18 cellular contexts compared by ENCODE assay signal in genomic region chr14:106393742-106394141, GRCh38.
DNase-seq lines count a peak whose midpoint lies in the region; ATAC-seq and TF ChIP-seq lines count a peak whose summit lies in the region.
"Had no signal": no experiment of that assay in that cellular context is flagged by ENCODE, and none has a peak within 500 bp of the region (broad histone marks: within the 10 kb centered on the region; RNA-seq: fewer than 3 reads in every experiment).

No MANE protein-coding gene starts in this region.

- WGBS in endodermal cell (ENCODE audit: insufficient coverage in 1 of 2, insufficient read length in 1 of 2), 2 experiments = 40 to 60% methylated on average over 1 to 2 of the region's 2 CpGs

- peaks cover 9% of the 10 kb centered on the region for H4K20me1 ChIP-seq in Loucy (ENCODE audit: insufficient read depth, low read length, poor library complexity, severe bottlenecking)

- TF ChIP-seq CTCF in natural killer cell (IDR thresholded peaks at IDR 0.05) (no peak), Loucy (conservative IDR thresholded peaks at IDR 0.05; ENCODE audit: low read length) (no peak), endodermal cell (conservative IDR thresholded peaks at IDR 0.05) (no peak)

- intact Hi-C loops in natural killer cell (cut with micrococcal nuclease) = no loop called here

- H3K9me3 Mint-ChIP-seq in natural killer cell treated with Interleukin-12 subunit alpha and Interleukin-12 subunit beta and Interleukin-15 and Interleukin-18, amount 100 ng/mL, for 72 hours = no peaks in the 10 kb centered on the region
- H3K9me3 Mint-ChIP-seq in natural killer cell (no peaks in the 10 kb centered on the region), endodermal cell (peaks cover 90% of the 10 kb centered on the region)
- no peaks in the 10 kb centered on the region for H3K9me3 Mint-ChIP-seq in activated T-helper 17 cell treated with anti-CD3 and anti-CD28 coated beads, Interleukin-2, amount 50 U/mL, for 72 hours
- H3K9me3 Mint-ChIP-seq: CD8-positive, alpha-beta memory T cell had no signal

- H3K9me3 ChIP-seq in Loucy (ENCODE audit: insufficient read depth, low read depth, low read length) (no peaks in the 10 kb centered on the region), endodermal cell (ENCODE audit: control insufficient read depth, low read length) (peaks cover 79% of the 10 kb centered on the region)
- H3K9me3 ChIP-seq: A549 had no signal

- H3K27ac Mint-ChIP-seq in natural killer cell treated with Interleukin-12 subunit alpha and Interleukin-12 subunit beta and Interleukin-15 and Interleukin-18, amount 100 ng/mL, for 72 hours = peak overlapping the region; percentile 93 to 97
- no peak overlapping the region for H3K27ac Mint-ChIP-seq in natural killer cell
- no peak overlapping the region for H3K27ac Mint-ChIP-seq in activated T-helper 17 cell treated with anti-CD3 and anti-CD28 coated beads, Interleukin-2, amount 50 U/mL, for 72 hours
- H3K27ac Mint-ChIP-seq in endodermal cell = no peak overlapping the region
- H3K27ac Mint-ChIP-seq: CD8-positive, alpha-beta memory T cell; GM23338; H9 had no signal

- no peaks in the 10 kb centered on the region for H3K9me2 ChIP-seq in Loucy (replicated peaks; ENCODE audit: low read depth, low read length)

- H3K27me3 ChIP-seq in Loucy (ENCODE audit: insufficient read depth, low read length, poor library complexity, severe bottlenecking) (no peaks in the 10 kb centered on the region), endodermal cell (ENCODE audit: control insufficient read depth, insufficient read depth, low read length, poor library complexity, severe bottlenecking) (no peaks in the 10 kb centered on the region)

- no peak overlapping the region for H3K9ac ChIP-seq in Loucy (ENCODE audit: low read depth, low read length, poor library complexity, severe bottlenecking)
- no peak overlapping the region for H3K9ac ChIP-seq in endodermal cell (ENCODE audit: extremely low read depth, low read length, poor library complexity, severe bottlenecking)

- no peaks in the 10 kb centered on the region for H3K36me3 Mint-ChIP-seq in natural killer cell treated with Interleukin-12 subunit alpha and Interleukin-12 subunit beta and Interleukin-15 and Interleukin-18, amount 100 ng/mL, for 72 hours
- H3K36me3 Mint-ChIP-seq in natural killer cell (no peaks in the 10 kb centered on the region), endodermal cell (ENCODE audit: low read depth) (no peaks in the 10 kb centered on the region)
- peaks cover 4% of the 10 kb centered on the region for H3K36me3 Mint-ChIP-seq in activated T-helper 17 cell treated with anti-CD3 and anti-CD28 coated beads, Interleukin-2, amount 50 U/mL, for 72 hours (ENCODE audit: low read depth)
- H3K36me3 Mint-ChIP-seq: CD8-positive, alpha-beta memory T cell had no signal

- H3K27me3 Mint-ChIP-seq in natural killer cell treated with Interleukin-12 subunit alpha and Interleukin-12 subunit beta and Interleukin-15 and Interleukin-18, amount 100 ng/mL, for 72 hours = peaks cover 21 to 24% of the 10 kb centered on the region in 2 donors
- H3K27me3 Mint-ChIP-seq in natural killer cell (ENCODE audit: low read depth in 2 of 2) (peaks cover 19 to 38% of the 10 kb centered on the region in 2 donors), endodermal cell (ENCODE audit: insufficient read depth) (no peaks in the 10 kb centered on the region)
- H3K27me3 Mint-ChIP-seq in activated T-helper 17 cell treated with anti-CD3 and anti-CD28 coated beads, Interleukin-2, amount 50 U/mL, for 72 hours = no peaks in the 10 kb centered on the region

- no peak overlapping the region for H3K4me3 Mint-ChIP-seq in natural killer cell treated with Interleukin-12 subunit alpha and Interleukin-12 subunit beta and Interleukin-15 and Interleukin-18, amount 100 ng/mL, for 72 hours
- H3K4me3 Mint-ChIP-seq in natural killer cell = no peak overlapping the region
- H3K4me3 Mint-ChIP-seq in activated T-helper 17 cell treated with anti-CD3 and anti-CD28 coated beads, Interleukin-2, amount 50 U/mL, for 72 hours = peak overlapping the region; percentile 77
- H3K4me3 Mint-ChIP-seq in endodermal cell = no peak overlapping the region
- H3K4me3 Mint-ChIP-seq: CD8-positive, alpha-beta memory T cell; GM23338; H9 had no signal

- ATAC-seq in natural killer cell treated with Interleukin-12 subunit alpha and Interleukin-12 subunit beta and Interleukin-15 and Interleukin-18, amount 100 ng/mL, for 72 hours = no peak
- ATAC-seq in natural killer cell = no peak
- ATAC-seq in activated T-helper 17 cell treated with anti-CD3 and anti-CD28 coated beads, Interleukin-2, amount 50 U/mL, for 72 hours (replicated peaks) = no peak
- no peak for ATAC-seq in HG02884 (IDR thresholded peaks at IDR 0.05; ENCODE audit: unreplicated experiment)
- ATAC-seq: A549, GM23338, HCT116 had no signal

- no peaks in the 10 kb centered on the region; the same call in 1 of the 2 replicates for H3F3A ChIP-seq in Loucy (ENCODE audit: low read depth)

- peaks cover 86% of the 10 kb centered on the region for H3K79me2 ChIP-seq in Loucy (ENCODE audit: insufficient read depth, low read length)

- H3K4me2 ChIP-seq in Loucy (ENCODE audit: low read depth, low read length, poor library complexity, severe bottlenecking) = peak overlapping the region; percentile 88
- H3K4me2 ChIP-seq: A549, GM23338 had no signal

- no peak overlapping the region for H2AFZ ChIP-seq in Loucy (ENCODE audit: low read length)
- H2AFZ ChIP-seq: GM23338 had no signal

- H3K36me3 ChIP-seq in Loucy (ENCODE audit: insufficient read depth, low read length) = no peaks in the 10 kb centered on the region
- H3K36me3 ChIP-seq in endodermal cell (ENCODE audit: control insufficient read depth, insufficient read depth, low read length) = no peaks in the 10 kb centered on the region

- peaks cover 28 to 32% of the 10 kb centered on the region in 2 donors for H3K4me1 Mint-ChIP-seq in natural killer cell treated with Interleukin-12 subunit alpha and Interleukin-12 subunit beta and Interleukin-15 and Interleukin-18, amount 100 ng/mL, for 72 hours (ENCODE audit: low read depth in 2 of 2)
- H3K4me1 Mint-ChIP-seq in natural killer cell (peaks cover 0 to 4% of the 10 kb centered on the region in 2 donors), endodermal cell (no peaks in the 10 kb centered on the region)
- peaks cover 37% of the 10 kb centered on the region for H3K4me1 Mint-ChIP-seq in activated T-helper 17 cell treated with anti-CD3 and anti-CD28 coated beads, Interleukin-2, amount 50 U/mL, for 72 hours
- H3K4me1 Mint-ChIP-seq: GM23338, H9 had no signal

- H3K4me1 ChIP-seq in Loucy (ENCODE audit: insufficient read depth, low read length, poor library complexity, severe bottlenecking) (peaks cover 64% of the 10 kb centered on the region), endodermal cell (ENCODE audit: control insufficient read depth, insufficient read depth, low read length) (no peaks in the 10 kb centered on the region)
- H3K4me1 ChIP-seq: A549 had no signal

- no peak for DNase-seq in natural killer cell treated with Interleukin-12 subunit alpha and Interleukin-12 subunit beta and Interleukin-15 and Interleukin-18, amount 100 ng/mL, for 72 hours (ENCODE audit: low spot score)
- DNase-seq in natural killer cell (no peak), AG08395 (ENCODE audit: low spot score) (no peak), endodermal cell (no peak)
- DNase-seq: 8988T; ACHN; C1 segment of cervical spinal cord; CD8-positive, alpha-beta memory T cell; DMS 273 treated with DMSO at 0.1 percent for 48 hours; DMS79; GF-D8; H9 had no signal

- no peak overlapping the region for H3K27ac ChIP-seq in endodermal cell (ENCODE audit: low read depth, low read length)
- H3K27ac ChIP-seq: A549 had no signal

- H3K4me3 ChIP-seq in Loucy (ENCODE audit: low read length, poor library complexity, severe bottlenecking) (peak overlapping the region; percentile 68), endodermal cell (ENCODE audit: low read length) (no peak overlapping the region)
- H3K4me3 ChIP-seq: A549, GM23338 had no signal

Comparison
In these comparisons a context has a peak if more than half of its experiments do, and no peak if none do; other contexts are left out.
1. H3K27ac Mint-ChIP-seq: peak in natural killer cell treated with Interleukin-12 subunit alpha and Interleukin-12 subunit beta and Interleukin-15 and Interleukin-18, amount 100 ng/mL, for 72 hours (2 of 2); none in natural killer cell (0 of 2), activated T-helper 17 cell treated with anti-CD3 and anti-CD28 coated beads, Interleukin-2, amount 50 U/mL, for 72 hours (single experiment) and endodermal cell (single experiment).